Comparison of ENCODE assay signal across 8 cellular contexts in the genomic region with DNA sequence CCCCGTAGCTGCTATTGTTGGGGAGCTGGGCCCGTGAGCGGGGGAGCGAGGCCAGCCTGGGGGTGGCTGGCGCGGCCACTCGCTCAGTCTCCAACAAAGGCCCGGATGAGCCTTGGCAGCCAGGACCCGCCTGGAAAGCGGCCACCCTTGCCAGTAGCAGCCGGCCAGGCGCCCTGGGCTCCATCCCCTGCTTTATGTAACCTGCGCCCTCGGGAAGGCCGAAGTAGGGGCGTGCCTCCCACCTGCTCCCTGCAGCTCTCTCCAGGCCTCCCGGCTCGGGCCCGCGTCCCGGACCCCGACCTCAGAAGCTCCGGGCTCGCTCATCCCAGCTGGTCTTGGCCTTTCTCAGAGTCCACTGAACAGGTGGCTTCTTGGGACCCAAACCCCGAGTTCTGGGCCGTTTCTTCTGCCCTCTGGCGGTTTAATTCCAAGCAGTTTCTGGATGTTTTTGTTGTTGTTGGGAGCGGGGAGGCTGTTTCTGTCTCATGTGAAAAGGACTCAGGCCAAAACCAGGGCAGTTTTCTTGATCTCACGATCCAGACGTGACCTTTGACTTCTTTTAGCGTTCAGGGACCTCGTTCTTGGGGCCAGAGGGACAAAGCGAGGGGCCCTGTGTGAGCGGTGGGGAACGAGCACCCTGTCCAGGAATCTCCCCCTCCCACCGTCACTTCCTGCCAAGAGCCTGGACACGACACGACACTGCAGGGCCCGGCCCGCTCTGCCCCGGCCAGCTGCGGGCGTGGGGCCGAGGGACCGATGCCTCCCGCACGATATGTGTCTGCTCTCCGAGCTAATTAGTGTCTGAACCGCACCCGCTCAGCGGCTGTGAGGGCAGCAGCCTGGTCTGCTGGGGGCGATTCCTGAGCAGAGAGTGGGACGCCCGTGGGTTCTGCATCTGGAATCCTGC. TPM values are rescaled to one million over a fixed set of nuclear protein-coding genes. Genes with fewer than 3 reads are reported as not detected.
DNase-seq lines count a peak whose midpoint lies in the region; ATAC-seq, FAIRE-seq and TF ChIP-seq lines count a peak whose summit lies in the region.

No MANE protein-coding gene starts in this region.

- DNase-seq in A549 (ENCODE audit: low read depth in 1 of 2, low spot score in 1 of 2) (peak; percentile 38 to 63), GM10266 (ENCODE audit: extremely low spot score) (peak; percentile 75), NCI-H1105 treated with DMSO at 0.1 percent for 48 hours (lab: John Stamatoyannopoulos, UW) (peak; percentile 66), activated T-cell treated with anti-CD3 and anti-CD28 coated beads for 4 hours (peak; percentile 25), midbrain (lab: John Stamatoyannopoulos, UW) (peak; percentile 86), thoracic aorta (ENCODE audit: low spot score) (no peak)

- H3K27me3 ChIP-seq in thoracic aorta (replicated peaks; ENCODE audit: insufficient read depth): no peaks in the 10 kb centered on the region

- no peak for TF ChIP-seq EP300 in A549 (IDR thresholded peaks at IDR 0.05)

- ATAC-seq in A549 (peak; percentile 36 to 54; a peak in 5 of 6 replicates), esophagus mucosa (peak; percentile 0), thoracic aorta (ENCODE audit: insufficient number of reproducible peaks, low FRiP score, low read depth) (no peak), GM19467 (IDR thresholded peaks at IDR 0.05; ENCODE audit: unreplicated experiment) (no peak)

- H3K4me2 ChIP-seq in A549: peak overlapping the region; percentile 96

- H3K36me3 ChIP-seq in thoracic aorta: peaks cover 22% of the 10 kb centered on the region

- CTCF ChIA-PET in A549 (lab: Yijun Ruan, JAX): interaction anchor here (1.0 to 2.8 kb wide), 17 partner anchors 8 to 91 kb away, joined by 3 to 16 read pairs (median 6); a partner anchor contains a TSS

- FAIRE-seq in A549 (lab: Jason Lieb, UNC): no peak

- WGBS in A549 (ENCODE audit: missing lambda C conversion rate): under 1% methylated on average over 20 of the region's 54 CpGs

- TF ChIP-seq POLR2A in A549 (IDR thresholded peaks at IDR 0.05; ENCODE audit: low read length): no peak

- POLR2A ChIA-PET in A549 (lab: Yijun Ruan, JAX): interaction anchor here (0.6 to 2.0 kb wide), 3 partner anchors 26 to 63 kb away, joined by 5 to 7 read pairs (median 6); a partner anchor contains a TSS

- peak overlapping the region; percentile 87 for H3K4me3 ChIP-seq in A549
- peak overlapping the region; percentile 98 for H3K4me3 ChIP-seq in thoracic aorta

- TF ChIP-seq CTCF in A549 (IDR thresholded peaks at IDR 0.05): peak; percentile 35
- TF ChIP-seq CTCF in GM10266 (IDR thresholded peaks at IDR 0.05; ENCODE audit: control insufficient read depth, insufficient read depth, low read depth, missing control alignments): peak; percentile 43
- peak; percentile 51 for TF ChIP-seq CTCF in thoracic aorta (IDR thresholded peaks at IDR 0.05)

- H3K27ac ChIP-seq in A549 (peak overlapping the region; percentile 98 to 100), thoracic aorta (peak overlapping the region; percentile 82 to 95)

- H3K9me3 ChIP-seq in A549: no peaks in the 10 kb centered on the region
- no peaks in the 10 kb centered on the region for H3K9me3 ChIP-seq in thoracic aorta

- peak; percentile 6 to 33; a peak in 1 of 5 replicates for TF ChIP-seq RAD21 in A549 (conservative IDR thresholded peaks at IDR 0.05 in 1 of 2, IDR thresholded peaks at IDR 0.05 in 1 of 2)

- H3K4me1 ChIP-seq in A549 (peaks cover 34% of the 10 kb centered on the region), thoracic aorta (ENCODE audit: control insufficient read depth in 1 of 2, low read depth in 2 of 2) (peaks cover 13 to 34% of the 10 kb centered on the region in 2 donors)

TF ChIP-seq in A549, 52 proteins besides CTCF, POLR2A, EP300 and RAD21:
- TF ChIP-seq SMC3 (IDR thresholded peaks at IDR 0.05) (peak; percentile 32; the same call in 2 of the 3 replicates), HEYL (CRISPR knock-in tag; IDR thresholded peaks at IDR 0.05) (no peak)

RNA-seq across cellular contexts. Expression of a gene that starts 1.3 kb away (rescaled TPM):
- polyA plus RNA-seq in A549 (2011; rRNA removed): 36.9 and 37.4 TPM in 2 replicates
- polyA plus RNA-seq in A549 (2012; cell fraction: cytosol; rRNA removed): 82.8 and 83.4 TPM in 2 replicates
- 84.9 and 93.6 TPM in 2 replicates for polyA plus RNA-seq in A549 (2012; cell fraction: nucleus; rRNA removed)
- 56.3 to 62.6 TPM (median 57.6 TPM) in 3 replicates for polyA plus RNA-seq in A549 (2017; fragmentation: RNase III; extraction: RNeasy Plus Mini Kit Qiagen cat#74134 plus additional on column Dnase treatment)
- 29.1 and 29.2 TPM in 2 replicates for polyA minus RNA-seq in A549 (2011; rRNA and poly(A)+ RNA removed)
- total RNA-seq in esophagus mucosa: 30.7 TPM
- 10 to 100 TPM; 40.2 to 86.2 TPM for total RNA-seq in thoracic aorta

RNA-seq across cellular contexts. Expression of a gene that starts 11.0 kb away (rescaled TPM):
- polyA plus RNA-seq in A549 (2011; rRNA removed) (not detected in 2 replicates), A549 (2017; fragmentation: RNase III; extraction: RNeasy Plus Mini Kit Qiagen cat#74134 plus additional on column Dnase treatment) (0.11 TPM in 1 of 3 replicates, not detected in the others)
- 0.11 and 0.14 TPM in 2 replicates for polyA plus RNA-seq in A549 (2012; cell fraction: cytosol; rRNA removed)
- polyA plus RNA-seq in A549 (2012; cell fraction: nucleus; rRNA removed): 0.39 and 0.64 TPM in 2 replicates
- not detected in 2 replicates for polyA minus RNA-seq in A549 (2011; rRNA and poly(A)+ RNA removed)
- total RNA-seq in esophagus mucosa (not detected), thoracic aorta (under 1 TPM in 1 of 2 donors, not detected in 1; 0.54 TPM)

RNA-seq across cellular contexts. Expression of a gene that starts 25.5 kb away (rescaled TPM):
- polyA plus RNA-seq in A549 (2011; rRNA removed) (2.3 and 2.7 TPM in 2 replicates), A549 (2017; fragmentation: RNase III; extraction: RNeasy Plus Mini Kit Qiagen cat#74134 plus additional on column Dnase treatment) (12.5 to 13.8 TPM (median 13.1 TPM) in 3 replicates)
- 16.0 and 27.9 TPM in 2 replicates for polyA plus RNA-seq in A549 (2012; cell fraction: cytosol; rRNA removed)
- 22.3 and 42.1 TPM in 2 replicates for polyA plus RNA-seq in A549 (2012; cell fraction: nucleus; rRNA removed)
- 1.1 TPM in 2 replicates for polyA minus RNA-seq in A549 (2011; rRNA and poly(A)+ RNA removed)
- total RNA-seq in esophagus mucosa (14.2 TPM), thoracic aorta (10 to 100 TPM; 34.1 to 94.1 TPM)

RNA-seq across cellular contexts. Expression of a gene that starts 36.5 kb away (rescaled TPM):
- polyA plus RNA-seq in A549 (2011; rRNA removed) (0.06 and 0.09 TPM in 2 replicates), A549 (2017; fragmentation: RNase III; extraction: RNeasy Plus Mini Kit Qiagen cat#74134 plus additional on column Dnase treatment) (0.25 to 0.41 TPM (median 0.34 TPM) in 3 replicates)
- polyA plus RNA-seq in A549 (2012; cell fraction: cytosol; rRNA removed): 0.25 and 0.35 TPM in 2 replicates
- polyA plus RNA-seq in A549 (2012; cell fraction: nucleus; rRNA removed): 0.51 and 0.73 TPM in 2 replicates
- polyA minus RNA-seq in A549 (2011; rRNA and poly(A)+ RNA removed): not detected in 2 replicates
- total RNA-seq in esophagus mucosa (0.36 TPM), thoracic aorta (under 1 TPM in 1 of 2 donors, not detected in 1; 0.92 TPM)

RNA-seq across cellular contexts. Expression of a gene that starts 39.6 kb away (rescaled TPM):
- polyA plus RNA-seq in A549 (2011; rRNA removed) (237 and 285 TPM in 2 replicates), A549 (2017; fragmentation: RNase III; extraction: RNeasy Plus Mini Kit Qiagen cat#74134 plus additional on column Dnase treatment) (528 to 583 TPM (median 579 TPM) in 3 replicates)
- 453 and 544 TPM in 2 replicates for polyA plus RNA-seq in A549 (2012; cell fraction: cytosol; rRNA removed)
- 893 and 1,029 TPM in 2 replicates for polyA plus RNA-seq in A549 (2012; cell fraction: nucleus; rRNA removed)
- polyA minus RNA-seq in A549 (2011; rRNA and poly(A)+ RNA removed): 251 and 294 TPM in 2 replicates
- total RNA-seq in esophagus mucosa (320 TPM), thoracic aorta (100 to 1,000 TPM; 344 to 575 TPM)

Comparison
In these comparisons a context has a peak if more than half of its experiments do, and no peak if none do; other contexts are left out.
1. ATAC-seq: peak in A549 (2 of 2) and esophagus mucosa (single experiment); none in thoracic aorta (single experiment) and GM19467 (single experiment).
2. Peak in every context shown above with its lines, with median percentiles within 50 percentile points of each other: CTCF ChIP-seq.